ENCODE assay signal across 28 cellular contexts in the genomic region with DNA sequence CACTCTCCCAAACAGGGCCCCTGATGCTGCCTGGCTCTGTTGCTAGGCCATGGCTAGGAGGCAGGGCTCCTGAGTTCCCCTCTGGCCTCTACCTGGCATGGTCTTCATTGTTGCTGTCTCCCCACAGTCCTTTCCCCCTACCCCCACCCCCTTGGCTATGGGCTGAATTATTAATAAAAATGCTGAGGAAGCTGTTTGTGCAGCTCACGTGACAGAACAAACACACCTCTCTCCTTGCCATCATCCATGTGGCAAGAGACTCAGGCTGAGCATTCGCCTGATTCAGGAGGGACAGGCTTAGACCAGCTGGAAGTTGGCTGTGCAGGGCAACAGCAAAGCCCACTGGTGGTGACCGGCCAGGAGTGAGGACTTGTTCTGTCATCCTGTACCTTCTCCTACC. TPM values are rescaled to one million over a fixed set of nuclear protein-coding genes. Genes with fewer than 3 reads are reported as not detected.
"Had no signal": no experiment of that assay in that cellular context is flagged by ENCODE, and none has a peak within 500 bp of the region (broad histone marks: within the 10 kb centered on the region; RNA-seq: fewer than 3 reads in every experiment).

No MANE protein-coding gene starts in this region.

- H3K36me3 Mint-ChIP-seq: activated CD4-positive, alpha-beta memory T cell treated with anti-CD3 and anti-CD28 coated beads for 36 hours; activated naive CD4-positive, alpha-beta T cell treated with anti-CD3 and anti-CD28 coated beads, Interleukin-2, amount 50 U/mL, for 24 hours; immature natural killer cell; mesothelial cell of epicardium; naive thymus-derived CD8-positive, alpha-beta T cell; neural progenitor cell had no signal

- H3K4me3 Mint-ChIP-seq: activated CD4-positive, alpha-beta memory T cell treated with anti-CD3 and anti-CD28 coated beads for 36 hours; activated naive CD4-positive, alpha-beta T cell treated with anti-CD3 and anti-CD28 coated beads, Interleukin-2, amount 50 U/mL, for 24 hours; activated T-helper 1 cell treated with anti-CD3 and anti-CD28 coated beads, Interleukin-12 subunit alpha, Interleukin-12 subunit beta, Interleukin-2, Interleukin-4 antibody, amounts not matched to agents 30 ng/mL and 10 ng/mL and 1 ng/mL, durations not matched to agents 14 hours and 24 hours and 36 hours; mesothelial cell of epicardium; neural progenitor cell; T-helper 1 cell treated with Interleukin-12 subunit alpha and Interleukin-12 subunit beta and Interleukin-4 antibody, amounts not matched to agents 30 μg/mL and 1 μg/mL, for 36 hours had no signal

- H3K27ac ChIP-seq: brain microvascular endothelial cell, hepatocyte, left lung, neural progenitor cell, spleen, thoracic aorta, upper lobe of right lung had no signal

- DNase-seq: activated CD4-positive, alpha-beta memory T cell treated with anti-CD3 and anti-CD28 coated beads for 36 hours; activated CD4-positive, alpha-beta T cell treated with anti-CD3 and anti-CD28 coated beads for 48 hours; activated gamma-delta T cell; anterior cingulate cortex; brain microvascular endothelial cell; caudate nucleus; dermis blood vessel endothelial cell; effector CD8-positive, alpha-beta T cell; foreskin melanocyte; glutamatergic neuron; immature natural killer cell; kidney glomerular epithelial cell; left lung; naive thymus-derived CD8-positive, alpha-beta T cell; spleen; stimulated activated CD4-positive, alpha-beta T cell treated with anti-CD3 and anti-CD28 coated beads, Interleukin-4, amount 100 ng/mL, for 1 hour; stimulated activated naive CD4-positive, alpha-beta T cell treated with Interleukin-2 at 50 U/mL for 16 hours; T1000; upper lobe of right lung had no signal

- H3K9me3 Mint-ChIP-seq: activated CD4-positive, alpha-beta memory T cell treated with anti-CD3 and anti-CD28 coated beads for 36 hours; activated naive CD4-positive, alpha-beta T cell treated with anti-CD3 and anti-CD28 coated beads, Interleukin-2, amount 50 U/mL, for 24 hours; activated T-helper 1 cell treated with anti-CD3 and anti-CD28 coated beads, Interleukin-12 subunit alpha, Interleukin-12 subunit beta, Interleukin-2, Interleukin-4 antibody, amounts not matched to agents 30 ng/mL and 10 ng/mL and 1 ng/mL, durations not matched to agents 14 hours and 24 hours and 36 hours; immature natural killer cell; mesothelial cell of epicardium; naive thymus-derived CD8-positive, alpha-beta T cell; neural progenitor cell; T-helper 1 cell treated with Interleukin-12 subunit alpha and Interleukin-12 subunit beta and Interleukin-4 antibody, amounts not matched to agents 30 μg/mL and 1 μg/mL, for 36 hours had no signal

- H3K9me3 ChIP-seq: left lung, spleen, thoracic aorta, upper lobe of right lung had no signal

- H3K36me3 ChIP-seq: brain microvascular endothelial cell, left lung, neural progenitor cell, spleen, thoracic aorta, upper lobe of right lung had no signal

- H3K27ac Mint-ChIP-seq: activated CD4-positive, alpha-beta memory T cell treated with anti-CD3 and anti-CD28 coated beads for 36 hours; activated naive CD4-positive, alpha-beta T cell treated with anti-CD3 and anti-CD28 coated beads, Interleukin-2, amount 50 U/mL, for 24 hours; activated T-helper 1 cell treated with anti-CD3 and anti-CD28 coated beads, Interleukin-12 subunit alpha, Interleukin-12 subunit beta, Interleukin-2, Interleukin-4 antibody, amounts not matched to agents 30 ng/mL and 10 ng/mL and 1 ng/mL, durations not matched to agents 14 hours and 24 hours and 36 hours; immature natural killer cell; mesothelial cell of epicardium; neural progenitor cell; T-helper 1 cell treated with Interleukin-12 subunit alpha and Interleukin-12 subunit beta and Interleukin-4 antibody, amounts not matched to agents 30 μg/mL and 1 μg/mL, for 36 hours had no signal

- ATAC-seq: esophagus mucosa; left lung; naive thymus-derived CD8-positive, alpha-beta T cell; upper lobe of right lung had no signal

- H3K4me3 ChIP-seq: hepatocyte, left lung, lung, neural progenitor cell, spleen, thoracic aorta, upper lobe of right lung had no signal

RNA-seq across cellular contexts. Expression of gene SYT7, which starts 4.2 kb away (rescaled TPM):
- total RNA-seq: activated CD4-positive, alpha-beta memory T cell treated with anti-CD3 and anti-CD28 coated beads for 36 hours; naive thymus-derived CD8-positive, alpha-beta T cell had no signal
- polyA plus RNA-seq: immature natural killer cell had no signal
